In genomic region chr22:25478573-25478972, GRCh38 we compare ENCODE assay signal across 13 cellular contexts.
"Had no signal": no experiment of that assay in that cellular context is flagged by ENCODE, and none has a peak within 500 bp of the region (broad histone marks: within the 10 kb centered on the region; RNA-seq: fewer than 3 reads in every experiment).

No MANE protein-coding gene starts in this region.

- H3K36me3 ChIP-seq: gastroesophageal sphincter had no signal

- H3K27ac Mint-ChIP-seq: activated naive CD8-positive, alpha-beta T cell; stimulated activated naive B cell treated with anti-CD40 and anti-IgM and Interleukin-4, amounts not matched to agents 10 μg/mL and 1 μg/mL and 100 μg/mL, for 72 hours had no signal

- H3K4me3 ChIP-seq: gastroesophageal sphincter, left ventricle myocardium inferior, upper lobe of left lung had no signal

- DNase-seq: activated gamma-delta T cell; activated T-cell treated with anti-CD3 and anti-CD28 coated beads, Interleukin-2, amount 50 U/mL, for 48 hours; effector CD8-positive, alpha-beta T cell; kidney; left ventricle myocardium inferior; mesenchymal stem cell; right cardiac atrium; stimulated activated CD4-positive, alpha-beta T cell treated with anti-CD3 and anti-CD28 coated beads, Interleukin-1b, Interleukin-23, amount 100 ng/mL, for 48 hours; stimulated activated naive B cell treated with anti-CD40 and anti-IgM and Interleukin-4, amounts not matched to agents 10 μg/mL and 1 μg/mL and 100 μg/mL, for 72 hours; T-helper 2 cell; upper lobe of left lung had no signal

- H3K27me3 ChIP-seq: gastroesophageal sphincter, upper lobe of left lung had no signal

- H3K27ac ChIP-seq: gastroesophageal sphincter, left ventricle myocardium inferior, upper lobe of left lung had no signal

- H3K27me3 Mint-ChIP-seq: activated naive CD8-positive, alpha-beta T cell; stimulated activated naive B cell treated with anti-CD40 and anti-IgM and Interleukin-4, amounts not matched to agents 10 μg/mL and 1 μg/mL and 100 μg/mL, for 72 hours had no signal

- H3K4me3 Mint-ChIP-seq: activated naive CD8-positive, alpha-beta T cell; stimulated activated naive B cell treated with anti-CD40 and anti-IgM and Interleukin-4, amounts not matched to agents 10 μg/mL and 1 μg/mL and 100 μg/mL, for 72 hours had no signal

- H3K9me3 ChIP-seq: gastroesophageal sphincter, upper lobe of left lung had no signal
